ENCODE assay signal across 8 cellular contexts in the genomic region with DNA sequence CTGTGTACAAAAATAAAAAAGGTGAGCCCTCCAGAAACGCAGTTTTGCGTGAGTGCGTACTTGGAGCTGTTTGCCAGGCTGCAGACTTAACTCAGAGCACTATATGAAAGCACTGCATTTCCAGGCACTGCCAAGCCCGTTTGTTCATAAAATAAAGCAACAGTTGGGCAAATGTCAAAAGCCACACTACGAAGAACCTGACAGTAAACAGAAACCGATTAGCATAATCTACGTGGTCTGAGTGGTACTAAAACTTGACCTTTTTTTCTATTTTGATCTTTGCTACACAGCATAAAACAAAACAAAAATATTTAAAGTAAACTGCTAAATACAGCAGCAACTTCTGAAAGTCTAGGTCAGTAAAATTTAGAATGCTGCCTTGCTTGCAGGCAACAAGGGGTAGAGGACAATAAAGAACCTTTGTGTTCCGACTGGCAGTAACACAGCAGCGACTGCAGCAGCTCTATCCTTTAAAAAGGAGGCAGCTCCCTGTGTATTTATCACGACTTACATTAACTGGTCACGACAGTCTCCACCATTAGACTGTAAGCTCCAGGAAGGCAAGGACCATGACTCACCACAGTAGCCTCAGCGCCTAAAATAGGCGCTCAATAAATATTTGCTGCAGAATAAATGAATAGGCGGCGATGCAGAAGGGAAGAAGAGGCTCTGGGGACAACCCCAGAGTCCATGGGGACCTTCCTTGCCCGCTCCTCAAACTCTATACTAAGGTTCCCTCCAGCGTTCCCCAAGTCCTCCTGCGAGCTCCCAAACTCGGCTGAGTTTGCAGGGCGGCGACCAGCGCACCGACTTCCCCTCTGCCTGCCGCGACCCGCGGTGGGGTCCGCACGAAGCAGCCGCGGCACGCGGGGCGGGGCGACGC. TPM values are rescaled to one million over a fixed set of nuclear protein-coding genes. Genes with fewer than 3 reads are reported as not detected.
A peak's percentile ranks its signal among the peaks of the same experiment; 100 is the strongest.
DNase-seq lines count a peak whose midpoint lies in the region; ATAC-seq and TF ChIP-seq lines count a peak whose summit lies in the region.

No MANE protein-coding gene starts in this region.

- peak overlapping the region; percentile 100 for H3K27ac ChIP-seq in hepatocyte

- peaks cover 14% of the 10 kb centered on the region for H3K4me1 ChIP-seq in hepatocyte (ENCODE audit: insufficient read depth)

- peak overlapping the region; percentile 77 for H3K4me2 ChIP-seq in hepatocyte

- H3K9me3 Mint-ChIP-seq in activated CD4-positive, alpha-beta T cell treated with anti-CD3 and anti-CD28 coated beads for 36 hours (ENCODE audit: low read depth), result no peaks in the 10 kb centered on the region
- no peaks in the 10 kb centered on the region for H3K9me3 Mint-ChIP-seq in HFFc6
- no peaks in the 10 kb centered on the region for H3K9me3 Mint-ChIP-seq in activated naive CD8-positive, alpha-beta T cell treated with anti-CD3 and anti-CD28 coated beads, Interleukin-2, amount 10 ng/mL, durations not matched to agents 7 days and 5 days

- H2AFZ ChIP-seq in hepatocyte, result peak overlapping the region; percentile 66

- H3K4me3 Mint-ChIP-seq in activated CD4-positive, alpha-beta T cell treated with anti-CD3 and anti-CD28 coated beads for 36 hours, result peak overlapping the region; percentile 77
- H3K4me3 Mint-ChIP-seq in HFFc6, result peak overlapping the region; percentile 92
- peak overlapping the region; percentile 98 for H3K4me3 Mint-ChIP-seq in activated naive CD8-positive, alpha-beta T cell treated with anti-CD3 and anti-CD28 coated beads, Interleukin-2, amount 10 ng/mL, durations not matched to agents 7 days and 5 days

- no peaks in the 10 kb centered on the region for H3K9me2 ChIP-seq in hepatocyte (replicated peaks; ENCODE audit: insufficient read depth)

- CTCF ChIA-PET in activated CD4-positive, alpha-beta T cell treated with anti-CD3 and anti-CD28 coated beads for 36 hours (lab: Charles Lee), result interaction anchor here (1.6 kb wide), 1 partner anchor 35 kb away, joined by 3 read pairs; no protein-coding TSS in a partner anchor

- intact Hi-C loops in activated CD4-positive, alpha-beta T cell treated with anti-CD3 and anti-CD28 coated beads for 36 hours (cut with DNase I, micrococcal nuclease), result loop anchor here (1.0 to 10.0 kb wide), 8 partner anchors 10 to 1722 kb away; partner anchors contain the start of genes TAF4B (in 2 of the 2), KCTD1 (in 1 of the 2), PSMA8 (in 1 of the 2) and ZNF521 (in 1 of the 2)

- no peaks in the 10 kb centered on the region for H3K36me3 ChIP-seq in hepatocyte (replicated peaks; ENCODE audit: insufficient read depth, low read depth)

- H3K27me3 ChIP-seq in hepatocyte, result no peaks in the 10 kb centered on the region

- peak; percentile 6 for ATAC-seq in activated CD4-positive, alpha-beta T cell treated with anti-CD3 and anti-CD28 coated beads for 36 hours
- ATAC-seq in activated naive CD8-positive, alpha-beta T cell treated with anti-CD3 and anti-CD28 coated beads, Interleukin-2, amount 10 ng/mL, durations not matched to agents 7 days and 5 days (ENCODE audit: low read depth), result no peak
- ATAC-seq in GM21619 (IDR thresholded peaks at IDR 0.05; ENCODE audit: unreplicated experiment), result no peak

- H3K4me1 Mint-ChIP-seq in activated CD4-positive, alpha-beta T cell treated with anti-CD3 and anti-CD28 coated beads for 36 hours, result peaks cover 36% of the 10 kb centered on the region
- H3K4me1 Mint-ChIP-seq in HFFc6 (ENCODE audit: low read depth), result peaks cover 33% of the 10 kb centered on the region
- H3K4me1 Mint-ChIP-seq in activated naive CD8-positive, alpha-beta T cell treated with anti-CD3 and anti-CD28 coated beads, Interleukin-2, amount 10 ng/mL, durations not matched to agents 7 days and 5 days, result peaks cover 24% of the 10 kb centered on the region

- DNase-seq in activated CD4-positive, alpha-beta T cell treated with anti-CD3 and anti-CD28 coated beads for 36 hours, result peak; percentile 21
- no peak for DNase-seq in activated CD4-positive, alpha-beta T cell treated with anti-CD3 and anti-CD28 coated beads for 48 hours
- DNase-seq in HFFc6 (peak; percentile 31), NCI-H1417 treated with DMSO at 0.1 percent for 48 hours (lab: John Stamatoyannopoulos, UW) (peak; percentile 6), hepatocyte (ENCODE audit: low spot score) (peak; percentile 33), putamen (ENCODE audit: low spot score) (peak; percentile 56)
- no peak for DNase-seq in activated naive CD8-positive, alpha-beta T cell treated with anti-CD3 and anti-CD28 coated beads, Interleukin-2, amount 10 ng/mL, durations not matched to agents 7 days and 5 days

- peaks cover 52% of the 10 kb centered on the region for H3K79me2 ChIP-seq in hepatocyte

- POLR2A ChIA-PET in activated CD4-positive, alpha-beta T cell treated with anti-CD3 and anti-CD28 coated beads for 36 hours (lab: Charles Lee), result no interaction called here
- POLR2A ChIA-PET in activated naive CD8-positive, alpha-beta T cell treated with anti-CD3 and anti-CD28 coated beads, Interleukin-2, amount 10 ng/mL, durations not matched to agents 7 days and 5 days (lab: Charles Lee), result no interaction called here

- H3K27me3 Mint-ChIP-seq in activated CD4-positive, alpha-beta T cell treated with anti-CD3 and anti-CD28 coated beads for 36 hours, result no peaks in the 10 kb centered on the region
- no peaks in the 10 kb centered on the region; the same call in 1 of the 2 replicates for H3K27me3 Mint-ChIP-seq in HFFc6 (ENCODE audit: insufficient read depth)
- no peaks in the 10 kb centered on the region for H3K27me3 Mint-ChIP-seq in activated naive CD8-positive, alpha-beta T cell treated with anti-CD3 and anti-CD28 coated beads, Interleukin-2, amount 10 ng/mL, durations not matched to agents 7 days and 5 days

- 4% methylated on average over 33 of the region's 36 CpGs for WGBS in hepatocyte (ENCODE audit: low lambda C conversion rate, missing lambda C conversion rate)

- H3K36me3 Mint-ChIP-seq in activated CD4-positive, alpha-beta T cell treated with anti-CD3 and anti-CD28 coated beads for 36 hours (ENCODE audit: low read depth), result peaks cover 19% of the 10 kb centered on the region
- H3K36me3 Mint-ChIP-seq in HFFc6 (ENCODE audit: low read depth), result peaks cover 26% of the 10 kb centered on the region
- peaks cover 14% of the 10 kb centered on the region for H3K36me3 Mint-ChIP-seq in activated naive CD8-positive, alpha-beta T cell treated with anti-CD3 and anti-CD28 coated beads, Interleukin-2, amount 10 ng/mL, durations not matched to agents 7 days and 5 days

- H4K20me1 ChIP-seq in hepatocyte (ENCODE audit: insufficient read depth, poor library complexity, severe bottlenecking), result peaks cover 51% of the 10 kb centered on the region

- H3K27ac Mint-ChIP-seq in activated CD4-positive, alpha-beta T cell treated with anti-CD3 and anti-CD28 coated beads for 36 hours, result peak overlapping the region; percentile 75
- H3K27ac Mint-ChIP-seq in HFFc6, result peak overlapping the region; percentile 96
- H3K27ac Mint-ChIP-seq in activated naive CD8-positive, alpha-beta T cell treated with anti-CD3 and anti-CD28 coated beads, Interleukin-2, amount 10 ng/mL, durations not matched to agents 7 days and 5 days, result peak overlapping the region; percentile 98

- TF ChIP-seq CTCF in HFFc6 (IDR thresholded peaks at IDR 0.05) (no peak), hepatocyte (IDR thresholded peaks at IDR 0.05; ENCODE audit: poor library complexity) (no peak)

- H3K4me3 ChIP-seq in hepatocyte, result peak overlapping the region; percentile 95

- H3K9me3 ChIP-seq in hepatocyte (ENCODE audit: low read depth), result no peaks in the 10 kb centered on the region

RNA-seq across cellular contexts. Expression of gene SS18, which starts 0.9 kb away (rescaled TPM):
- 10 to 100 TPM; 57.8 to 69.7 TPM for total RNA-seq in activated CD4-positive, alpha-beta T cell treated with anti-CD3 and anti-CD28 coated beads for 36 hours
- total RNA-seq in HFFc6 (2021; fragmentation: NEBNext Ultra II Directional; extraction: Animal tissue kit (Norgen Biotek cat#: 25700)), result 10 to 100 TPM; 59.6 to 70.1 (median 67.9) TPM
- total RNA-seq in activated naive CD8-positive, alpha-beta T cell treated with anti-CD3 and anti-CD28 coated beads, Interleukin-2, amount 10 ng/mL, durations not matched to agents 7 days and 5 days, result 10 to 100 TPM; 64.3 to 67.4 TPM
- 95.9 and 111 TPM in 2 replicates for total RNA-seq in hepatocyte
- 43.4 and 44.7 TPM in 2 replicates for polyA plus RNA-seq in hepatocyte

RNA-seq across cellular contexts. Expression of gene PSMA8, which starts 44.2 kb away (rescaled TPM):
- total RNA-seq in activated CD4-positive, alpha-beta T cell treated with anti-CD3 and anti-CD28 coated beads for 36 hours, result 1 to 10 TPM; 1.4 to 2.0 TPM
- total RNA-seq in HFFc6 (2021; fragmentation: NEBNext Ultra II Directional; extraction: Animal tissue kit (Norgen Biotek cat#: 25700)), result not detected
- total RNA-seq in activated naive CD8-positive, alpha-beta T cell treated with anti-CD3 and anti-CD28 coated beads, Interleukin-2, amount 10 ng/mL, durations not matched to agents 7 days and 5 days, result 1 to 10 TPM; 1.3 to 1.4 TPM
- not detected in 2 replicates for total RNA-seq in hepatocyte
- polyA plus RNA-seq in hepatocyte, result 0.15 TPM in 1 of 2 replicates, not detected in the other

Comparison
In these comparisons a context has a peak if more than half of its experiments do, and no peak if none do; other contexts are left out.
1. DNase-seq: peak in activated CD4-positive, alpha-beta T cell treated with anti-CD3 and anti-CD28 coated beads for 36 hours (single experiment), HFFc6 (single experiment), NCI-H1417 treated with DMSO at 0.1 percent for 48 hours (single experiment), hepatocyte (single experiment) and putamen (single experiment); none in activated CD4-positive, alpha-beta T cell treated with anti-CD3 and anti-CD28 coated beads for 48 hours (single experiment) and activated naive CD8-positive, alpha-beta T cell treated with anti-CD3 and anti-CD28 coated beads, Interleukin-2, amount 10 ng/mL, durations not matched to agents 7 days and 5 days (single experiment).
2. Peak in every context shown above with its lines, with median percentiles within 50 percentile points of each other: H3K27ac Mint-ChIP-seq and H3K4me3 Mint-ChIP-seq.